1 cellular context compared by ENCODE assay signal in genomic region chr1:17158961-17159360, GRCh38.
TF ChIP-seq lines count a peak whose summit lies in the region.

No MANE protein-coding gene starts in this region.

TF ChIP-seq in H1, 55 proteins besides CTCF, POLR2A, EP300 and RAD21:
- no peak for TF ChIP-seq HDAC2 (IDR thresholded peaks at IDR 0.05; ENCODE audit: borderline replicate concordance in 1 of 2, low read depth in 2 of 2, low read length in 2 of 2)
- TF ChIP-seq SP4 (IDR thresholded peaks at IDR 0.05; ENCODE audit: low read length), result no peak
- TF ChIP-seq KDM1A (IDR thresholded peaks at IDR 0.05; ENCODE audit: borderline replicate concordance, low read length), result no peak
- no peak for TF ChIP-seq KDM5A (IDR thresholded peaks at IDR 0.05; ENCODE audit: low read length)
- TF ChIP-seq POU5F1 (IDR thresholded peaks at IDR 0.05; ENCODE audit: low read depth, low read length), result no peak
- TF ChIP-seq GABPA (IDR thresholded peaks at IDR 0.05; ENCODE audit: borderline replicate concordance, insufficient read depth, low read length), result no peak
- no peak for TF ChIP-seq SP1 (IDR thresholded peaks at IDR 0.05; ENCODE audit: low read depth, low read length)
- TF ChIP-seq CREB1 (IDR thresholded peaks at IDR 0.05), result no peak
- TF ChIP-seq MAX (IDR thresholded peaks at IDR 0.05), result no peak
- no peak for TF ChIP-seq CHD1 (IDR thresholded peaks at IDR 0.05; ENCODE audit: low read depth, low read length)
